In the genomic region with DNA sequence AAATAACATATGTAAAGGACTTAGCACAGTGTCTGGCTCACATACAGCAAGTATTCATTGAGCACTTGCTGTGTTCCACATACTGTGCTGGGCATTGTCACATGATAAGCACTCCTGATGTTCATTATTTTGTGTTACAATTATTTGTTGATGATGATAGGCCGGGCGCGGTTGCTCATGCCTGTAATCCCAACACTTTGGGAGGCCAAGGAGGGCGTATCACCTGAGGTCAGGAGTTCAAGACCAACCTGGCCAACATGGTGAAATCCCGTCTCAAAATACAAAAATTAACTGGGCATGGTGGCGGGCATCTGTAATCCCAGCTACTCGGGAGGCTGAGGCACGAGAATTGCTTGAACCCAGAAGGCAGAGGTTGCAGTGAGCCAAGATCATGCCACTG, we compare ENCODE assay signal across 1 cellular context. TPM values are rescaled to one million over a fixed set of nuclear protein-coding genes. Genes with fewer than 3 reads are reported as not detected.
"Had no signal": no experiment of that assay in that cellular context is flagged by ENCODE, and none has a peak within 500 bp of the region (broad histone marks: within the 10 kb centered on the region; RNA-seq: fewer than 3 reads in every experiment).

No MANE protein-coding gene starts in this region.

RNA-seq across cellular contexts. Expression of gene VILL, which starts 18.5 kb away (rescaled TPM):
- polyA plus RNA-seq: neural cell had no signal
